Comparison of ENCODE assay signal across 25 cellular contexts in the genomic region with DNA sequence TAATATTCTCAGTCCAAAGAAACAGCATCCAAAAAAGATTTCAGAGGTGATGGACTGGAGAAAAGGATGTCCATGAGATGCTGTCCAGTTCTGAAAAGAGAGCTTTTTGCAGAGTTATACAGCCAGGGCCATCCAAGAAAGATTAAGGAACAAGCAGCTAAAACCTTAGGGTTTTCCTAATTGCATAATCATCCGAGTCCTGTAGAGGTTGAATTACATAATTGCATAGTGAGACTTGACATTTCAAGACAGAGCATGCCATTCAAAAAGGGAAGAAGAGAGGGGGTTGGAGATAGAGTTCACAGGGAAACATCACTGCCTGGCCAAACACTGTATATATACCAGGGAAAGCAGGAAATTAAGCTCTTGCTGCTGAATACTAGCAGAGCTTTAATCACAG.
A peak's percentile ranks its signal among the peaks of the same experiment; 100 is the strongest.
DNase-seq lines count a peak whose midpoint lies in the region; ATAC-seq and TF ChIP-seq lines count a peak whose summit lies in the region.
"Had no signal": no experiment of that assay in that cellular context is flagged by ENCODE, and none has a peak within 500 bp of the region (broad histone marks: within the 10 kb centered on the region; RNA-seq: fewer than 3 reads in every experiment).

No MANE protein-coding gene starts in this region.

- no peak overlapping the region for H3K4me2 ChIP-seq in H9 (ENCODE audit: insufficient read depth, insufficient read length, low read length)

- CTCF ChIA-PET in Calu3 (lab: Charles Lee), result interaction anchor here (0.7 kb wide), 2 partner anchors 24 to 344 kb away, joined by 3 read pairs; no protein-coding TSS in a partner anchor

- H3K4ac ChIP-seq in H9 (ENCODE audit: low read depth, low read length), result no peak overlapping the region

- TF ChIP-seq CTCF in Calu3 (IDR thresholded peaks at IDR 0.05; ENCODE audit: unreplicated experiment), result no peak
- no peak for TF ChIP-seq CTCF in fibroblast of pulmonary artery (IDR thresholded peaks at IDR 0.05; ENCODE audit: low read length, missing control alignments)
- TF ChIP-seq CTCF in H9 (conservative IDR thresholded peaks at IDR 0.05), result no peak

- H3K23ac ChIP-seq in H9 (ENCODE audit: insufficient read length, low read depth, low read length), result no peak overlapping the region

- no peak overlapping the region for H2BK5ac ChIP-seq in H9 (ENCODE audit: insufficient read length, low read length)

- H3T11ph ChIP-seq in H9 (ENCODE audit: low read length), result no peak overlapping the region

- H3K27me3 Mint-ChIP-seq in Calu3 (ENCODE audit: unreplicated experiment) (no peaks in the 10 kb centered on the region), H9 (ENCODE audit: low read depth) (no peaks in the 10 kb centered on the region)
- H3K27me3 Mint-ChIP-seq: activated CD4-positive, alpha-beta memory T cell treated with anti-CD3 and anti-CD28 coated beads, Interleukin-2, amount 10 ng/mL, durations not matched to agents 7 days and 5 days; T-helper 17 cell had no signal

- no peaks in the 10 kb centered on the region for H3K79me2 ChIP-seq in H9 (ENCODE audit: insufficient read depth, low read length)

- no peaks in the 10 kb centered on the region for H3K79me1 ChIP-seq in H9 (ENCODE audit: insufficient read depth, low read depth, low read length, poor library complexity, severe bottlenecking)

- H3K36me3 Mint-ChIP-seq in Calu3 (ENCODE audit: insufficient read depth, unreplicated experiment) (peaks cover 9% of the 10 kb centered on the region), H9 (ENCODE audit: insufficient read depth in 1 of 3, low read depth in 3 of 3) (peaks cover 12 to 20% (median 20%) of the 10 kb centered on the region in 3 experiments)
- H3K36me3 Mint-ChIP-seq: CD8-positive, alpha-beta T cell; stimulated activated effector memory CD8-positive, alpha-beta T cell treated with anti-CD3 and anti-CD28 coated beads, Interleukin-12 subunit alpha, Interleukin-12 subunit beta, amount 100 ng/mL, for 72 hours had no signal

- no CpG with 5 or more reads among the region's 1 CpG for WGBS in H9 (ENCODE audit: extremely low coverage, insufficient read length, low lambda C conversion rate)

- no peak overlapping the region for H3K18ac ChIP-seq in H9 (ENCODE audit: insufficient read length, low read depth, low read length)

- H2AFZ ChIP-seq in H9 (ENCODE audit: low read length), result no peak overlapping the region

- peaks cover 3% of the 10 kb centered on the region for H3K9me3 Mint-ChIP-seq in Calu3 (ENCODE audit: low read depth, unreplicated experiment)
- H3K9me3 Mint-ChIP-seq in H9, result peaks cover 15 to 25% of the 10 kb centered on the region in 2 experiments

- no peak overlapping the region for H2BK15ac ChIP-seq in H9 (ENCODE audit: low read depth, low read length)

- no TSS peak for BruUV-seq in Calu3 (replicated peaks; lab: Mats Ljungman, UMichigan)

- H3K9ac ChIP-seq in H9 (ENCODE audit: extremely low read depth, insufficient read length, low read length), result no peak overlapping the region

- no peak overlapping the region for H2AK5ac ChIP-seq in H9 (ENCODE audit: insufficient read length, low read length)

- no peaks in the 10 kb centered on the region for H3K23me2 ChIP-seq in H9 (ENCODE audit: insufficient read length, low read depth, low read length, poor library complexity, severe bottlenecking)

- H3K27ac Mint-ChIP-seq in Calu3 (ENCODE audit: unreplicated experiment) (peak overlapping the region; percentile 71), H9 (no peak overlapping the region; a peak in 1 of 7 replicates)
- H3K27ac Mint-ChIP-seq: activated CD4-positive, alpha-beta memory T cell treated with anti-CD3 and anti-CD28 coated beads, Interleukin-2, amount 10 ng/mL, durations not matched to agents 7 days and 5 days; activated naive CD4-positive, alpha-beta T cell treated with anti-CD3 and anti-CD28 coated beads for 36 hours; CD8-positive, alpha-beta T cell; stimulated activated effector memory CD8-positive, alpha-beta T cell treated with anti-CD3 and anti-CD28 coated beads, Interleukin-12 subunit alpha, Interleukin-12 subunit beta, amount 100 ng/mL, for 72 hours; T-helper 17 cell had no signal

- H3K56ac ChIP-seq in H9 (ENCODE audit: insufficient read length, low read depth, low read length), result no peak overlapping the region

- H3K4me1 ChIP-seq in H9 (ENCODE audit: insufficient read depth, low read length), result no peaks in the 10 kb centered on the region
- H3K4me1 ChIP-seq: esophagus muscularis mucosa had no signal

- no peak overlapping the region for H4K5ac ChIP-seq in H9 (ENCODE audit: insufficient read length, low read depth, low read length)

- no peak overlapping the region for H2BK120ac ChIP-seq in H9 (ENCODE audit: low read depth, low read length, poor library complexity, severe bottlenecking)

- H4K91ac ChIP-seq in H9 (ENCODE audit: insufficient read length, low read depth, low read length), result no peak overlapping the region

- DNase-seq in Calu3 (no peak), Kasumi-1 (lab: John Stamatoyannopoulos, UW) (peak; percentile 71 to 76), OCI-M1 (lab: John Stamatoyannopoulos, UW) (peak; percentile 44), fibroblast of pulmonary artery (ENCODE audit: low read depth) (peak; percentile 34), H9 (no peak), NCI-H1417 (lab: John Stamatoyannopoulos, UW) (no peak)
- DNase-seq: activated CD4-positive, alpha-beta memory T cell treated with anti-CD3 and anti-CD28 coated beads, Interleukin-2, amount 10 ng/mL, durations not matched to agents 7 days and 5 days; activated naive CD4-positive, alpha-beta T cell treated with anti-CD3 and anti-CD28 coated beads for 36 hours; activated T-cell treated with anti-CD3 and anti-CD28 coated beads, Interleukin-2, amount 50 U/mL, for 1 hour; anterior cingulate cortex; CD8-positive, alpha-beta T cell; DND-41; effector CD4-positive, alpha-beta T cell; glutamatergic neuron; left ventricle myocardium superior; NCI-H1105; RPMI8226; stimulated activated CD4-positive, alpha-beta T cell treated with anti-CD3 and anti-CD28 coated beads, Interleukin-15, amount 100 ng/mL, for 24 hours; T-helper 17 cell had no signal

- H3K14ac ChIP-seq in H9 (ENCODE audit: insufficient read depth, low read length), result no peak overlapping the region

- H3K4me3 Mint-ChIP-seq in Calu3 (ENCODE audit: low read depth, unreplicated experiment) (no peak overlapping the region), H9 (no peak overlapping the region)
- H3K4me3 Mint-ChIP-seq: activated CD4-positive, alpha-beta memory T cell treated with anti-CD3 and anti-CD28 coated beads, Interleukin-2, amount 10 ng/mL, durations not matched to agents 7 days and 5 days; activated naive CD4-positive, alpha-beta T cell treated with anti-CD3 and anti-CD28 coated beads for 36 hours; CD8-positive, alpha-beta T cell; stimulated activated effector memory CD8-positive, alpha-beta T cell treated with anti-CD3 and anti-CD28 coated beads, Interleukin-12 subunit alpha, Interleukin-12 subunit beta, amount 100 ng/mL, for 72 hours; T-helper 17 cell; WTC11 had no signal

- intact Hi-C loops in Calu3 (cut with micrococcal nuclease; ENCODE audit: unreplicated experiment), result no loop called here

- H3K27me3 ChIP-seq in H9 (ENCODE audit: insufficient read depth, low read length), result no peaks in the 10 kb centered on the region
- H3K27me3 ChIP-seq: esophagus muscularis mucosa, neutrophil had no signal

- H3K9me3 ChIP-seq in H9 (ENCODE audit: control insufficient read depth, low read depth, low read length), result no peaks in the 10 kb centered on the region
- H3K9me3 ChIP-seq: neutrophil, thoracic aorta had no signal

- no peak overlapping the region for H3K27ac ChIP-seq in H9 (ENCODE audit: insufficient read length, low read depth, low read length)
- H3K27ac ChIP-seq: esophagus muscularis mucosa, neutrophil, thoracic aorta had no signal

- H2BK12ac ChIP-seq in H9 (ENCODE audit: insufficient read length, low read depth, low read length), result no peak overlapping the region

- H3K4me1 Mint-ChIP-seq in Calu3 (ENCODE audit: low read depth, unreplicated experiment) (peaks cover 22% of the 10 kb centered on the region), H9 (peaks cover 8% of the 10 kb centered on the region in 2 experiments)
- H3K4me1 Mint-ChIP-seq: activated CD4-positive, alpha-beta memory T cell treated with anti-CD3 and anti-CD28 coated beads, Interleukin-2, amount 10 ng/mL, durations not matched to agents 7 days and 5 days; stimulated activated effector memory CD8-positive, alpha-beta T cell treated with anti-CD3 and anti-CD28 coated beads, Interleukin-12 subunit alpha, Interleukin-12 subunit beta, amount 100 ng/mL, for 72 hours; T-helper 17 cell had no signal

- H4K20me1 ChIP-seq in H9 (ENCODE audit: control insufficient read depth, insufficient read depth, insufficient read length), result no peaks in the 10 kb centered on the region

- H3K4me3 ChIP-seq in fibroblast of pulmonary artery (replicated peaks; ENCODE audit: low read depth, low read length), result no peak overlapping the region
- H3K4me3 ChIP-seq: esophagus muscularis mucosa, thoracic aorta had no signal

- no peak overlapping the region for H4K8ac ChIP-seq in H9 (replicated peaks; ENCODE audit: insufficient read length, low read depth, low read length)

- no peak overlapping the region for H2BK20ac ChIP-seq in H9 (ENCODE audit: low read depth, low read length, poor library complexity, severe bottlenecking)

- ATAC-seq in HG03460 (IDR thresholded peaks at IDR 0.05; ENCODE audit: unreplicated experiment), result no peak
- ATAC-seq: CD8-positive, alpha-beta T cell; left ventricle myocardium superior; stimulated activated effector memory CD8-positive, alpha-beta T cell treated with anti-CD3 and anti-CD28 coated beads, Interleukin-12 subunit alpha, Interleukin-12 subunit beta, amount 100 ng/mL, for 72 hours; T-helper 17 cell; WTC11 had no signal

Comparison
In these comparisons a context has a peak if more than half of its experiments do, and no peak if none do; other contexts are left out.
1. DNase-seq: peak in Kasumi-1 (2 of 2), OCI-M1 (single experiment) and fibroblast of pulmonary artery (single experiment); none in Calu3 (single experiment), H9 (single experiment) and NCI-H1417 (0 of 3).